In genomic region chrX:79235899-79236298, GRCh38 we compare ENCODE assay signal across 18 cellular contexts.
DNase-seq lines count a peak whose midpoint lies in the region; ATAC-seq and TF ChIP-seq lines count a peak whose summit lies in the region.
"Had no signal": no experiment of that assay in that cellular context is flagged by ENCODE, and none has a peak within 500 bp of the region (broad histone marks: within the 10 kb centered on the region; RNA-seq: fewer than 3 reads in every experiment).

No MANE protein-coding gene starts in this region.

- H3K27ac Mint-ChIP-seq in activated T-cell treated with anti-CD3 and anti-CD28 coated beads, Interleukin-2, amount 50 U/mL, for 24 hours = peak overlapping the region; percentile 70
- peak overlapping the region; percentile 67 for H3K27ac Mint-ChIP-seq in CD8-positive, alpha-beta T cell
- H3K27ac Mint-ChIP-seq in activated naive CD8-positive, alpha-beta T cell treated with anti-CD3 and anti-CD28 coated beads, Interleukin-2, amount 50 U/mL, for 24 hours = peak overlapping the region; percentile 90

- H3K27ac ChIP-seq in CD8-positive, alpha-beta T cell (ENCODE audit: low read depth, low read length) = no peak overlapping the region

- H3K9me3 Mint-ChIP-seq in activated T-cell treated with anti-CD3 and anti-CD28 coated beads, Interleukin-2, amount 50 U/mL, for 24 hours = peaks cover 4% of the 10 kb centered on the region
- no peaks in the 10 kb centered on the region for H3K9me3 Mint-ChIP-seq in CD8-positive, alpha-beta T cell
- H3K9me3 Mint-ChIP-seq in activated naive CD8-positive, alpha-beta T cell treated with anti-CD3 and anti-CD28 coated beads, Interleukin-2, amount 50 U/mL, for 24 hours = peaks cover 14% of the 10 kb centered on the region

- H3K36me3 Mint-ChIP-seq in activated T-cell treated with anti-CD3 and anti-CD28 coated beads, Interleukin-2, amount 50 U/mL, for 24 hours (ENCODE audit: low read depth) = peaks cover 33% of the 10 kb centered on the region
- peaks cover 45% of the 10 kb centered on the region for H3K36me3 Mint-ChIP-seq in CD8-positive, alpha-beta T cell
- H3K36me3 Mint-ChIP-seq in activated naive CD8-positive, alpha-beta T cell treated with anti-CD3 and anti-CD28 coated beads, Interleukin-2, amount 50 U/mL, for 24 hours (ENCODE audit: low read depth) = peaks cover 40% of the 10 kb centered on the region

- H3K9me3 ChIP-seq in CD8-positive, alpha-beta T cell (ENCODE audit: low read length) = no peaks in the 10 kb centered on the region
- H3K9me3 ChIP-seq: BE2C had no signal

- no peak for ATAC-seq in CD8-positive, alpha-beta T cell
- peak; percentile 76 for ATAC-seq in activated naive CD8-positive, alpha-beta T cell treated with anti-CD3 and anti-CD28 coated beads, Interleukin-2, amount 50 U/mL, for 24 hours
- peak; percentile 65 for ATAC-seq in stimulated activated naive CD8-positive, alpha-beta T cell treated with anti-CD3 and anti-CD28 coated beads, Interleukin-15, Interleukin-2, amounts not matched to agents 100 U/mL and 50 U/mL, for 24 hours
- no peak for ATAC-seq in HG03571 (IDR thresholded peaks at IDR 0.05; ENCODE audit: unreplicated experiment)
- ATAC-seq: PC-3 had no signal

- H3K4me3 Mint-ChIP-seq in activated T-cell treated with anti-CD3 and anti-CD28 coated beads, Interleukin-2, amount 50 U/mL, for 24 hours = peak overlapping the region; percentile 1
- no peak overlapping the region for H3K4me3 Mint-ChIP-seq in CD8-positive, alpha-beta T cell
- H3K4me3 Mint-ChIP-seq in activated naive CD8-positive, alpha-beta T cell treated with anti-CD3 and anti-CD28 coated beads, Interleukin-2, amount 50 U/mL, for 24 hours = peak overlapping the region; percentile 35

- TF ChIP-seq CTCF in CD8-positive, alpha-beta T cell (IDR thresholded peaks at IDR 0.05) = no peak

- no peaks in the 10 kb centered on the region for H3K36me3 ChIP-seq in CD8-positive, alpha-beta T cell (ENCODE audit: insufficient read depth, low read length)
- H3K36me3 ChIP-seq: BE2C had no signal

- H3K4me1 Mint-ChIP-seq in activated T-cell treated with anti-CD3 and anti-CD28 coated beads, Interleukin-2, amount 50 U/mL, for 24 hours (ENCODE audit: low read depth) = peaks cover 46% of the 10 kb centered on the region
- peaks cover 39% of the 10 kb centered on the region for H3K4me1 Mint-ChIP-seq in CD8-positive, alpha-beta T cell (ENCODE audit: low read depth)
- H3K4me1 Mint-ChIP-seq in activated naive CD8-positive, alpha-beta T cell treated with anti-CD3 and anti-CD28 coated beads, Interleukin-2, amount 50 U/mL, for 24 hours = peaks cover 65% of the 10 kb centered on the region

- peaks cover 41% of the 10 kb centered on the region for H3K27me3 Mint-ChIP-seq in activated T-cell treated with anti-CD3 and anti-CD28 coated beads, Interleukin-2, amount 50 U/mL, for 24 hours
- H3K27me3 Mint-ChIP-seq in CD8-positive, alpha-beta T cell (ENCODE audit: low read depth) = no peaks in the 10 kb centered on the region
- H3K27me3 Mint-ChIP-seq in activated naive CD8-positive, alpha-beta T cell treated with anti-CD3 and anti-CD28 coated beads, Interleukin-2, amount 50 U/mL, for 24 hours = no peaks in the 10 kb centered on the region

- POLR2A ChIA-PET in CD8-positive, alpha-beta T cell (lab: Charles Lee) = no interaction called here

- CTCF ChIA-PET in CD8-positive, alpha-beta T cell (lab: Charles Lee) = no interaction called here

- peaks cover 12% of the 10 kb centered on the region for H3K4me1 ChIP-seq in CD8-positive, alpha-beta T cell (ENCODE audit: insufficient read depth, low read length)
- H3K4me1 ChIP-seq: BE2C had no signal

- intact Hi-C loops in CD8-positive, alpha-beta T cell (cut with DNase I, micrococcal nuclease) = no loop called here

- no peak for DNase-seq in activated T-cell treated with anti-CD3 and anti-CD28 coated beads, Interleukin-2, amount 50 U/mL, for 24 hours
- DNase-seq in activated T-cell treated with anti-CD3 and anti-CD28 coated beads, Interleukin-2, amount 50 U/mL, for 48 hours = no peak
- no peak for DNase-seq in CD8-positive, alpha-beta T cell
- DNase-seq in activated naive CD8-positive, alpha-beta T cell treated with anti-CD3 and anti-CD28 coated beads, Interleukin-2, amount 50 U/mL, for 24 hours = no peak
- DNase-seq in stimulated activated naive CD8-positive, alpha-beta T cell treated with anti-CD3 and anti-CD28 coated beads, Interleukin-15, Interleukin-2, amounts not matched to agents 100 U/mL and 50 U/mL, for 24 hours = no peak
- no peak for DNase-seq in NCI-H2227 (lab: John Stamatoyannopoulos, UW; ENCODE audit: unreplicated experiment)
- no peak for DNase-seq in NCI-H526 (lab: John Stamatoyannopoulos, UW)
- DNase-seq: BE2C, KG1, MV-4-11, NCI-H1694 treated with DMSO at 0.1 percent for 48 hours, NCI-H2227 treated with DMSO at 0.1 percent for 48 hours, NCI-H510A treated with DMSO at 0.1 percent for 48 hours, NCI-H82, PC-3, RPMI8226, SHP77 treated with DMSO at 0.1 percent for 48 hours had no signal

- no peaks in the 10 kb centered on the region for H3K27me3 ChIP-seq in CD8-positive, alpha-beta T cell (ENCODE audit: insufficient read depth, low read length)
- H3K27me3 ChIP-seq: BE2C had no signal

- H3K4me3 ChIP-seq in CD8-positive, alpha-beta T cell (ENCODE audit: low read depth, low read length) = no peak overlapping the region

Comparison
In these comparisons a context has a peak if more than half of its experiments do, and no peak if none do; other contexts are left out.
1. ATAC-seq: peak in activated naive CD8-positive, alpha-beta T cell treated with anti-CD3 and anti-CD28 coated beads, Interleukin-2, amount 50 U/mL, for 24 hours (single experiment) and stimulated activated naive CD8-positive, alpha-beta T cell treated with anti-CD3 and anti-CD28 coated beads, Interleukin-15, Interleukin-2, amounts not matched to agents 100 U/mL and 50 U/mL, for 24 hours (single experiment); none in CD8-positive, alpha-beta T cell (single experiment) and HG03571 (single experiment).
2. Peak in every context shown above with its lines, with median percentiles within 50 percentile points of each other: H3K27ac Mint-ChIP-seq.